35 cellular contexts compared by ENCODE assay signal in genomic region chrX:148067285-148067684, GRCh38.
"Had no signal": no experiment of that assay in that cellular context is flagged by ENCODE, and none has a peak within 500 bp of the region (broad histone marks: within the 10 kb centered on the region; RNA-seq: fewer than 3 reads in every experiment).

No MANE protein-coding gene starts in this region.

- H3K9me3 ChIP-seq: MG63 had no signal

- DNase-seq: Karpas-422, Kasumi-1, MG63, MM.1S, MV-4-11, NCI-H1048, NCI-H1092, NCI-H1092 treated with DMSO at 0.1 percent for 48 hours, NCI-H1105, NCI-H1105 treated with DMSO at 0.1 percent for 48 hours, NCI-H1417, NCI-H1417 treated with DMSO at 0.1 percent for 48 hours, NCI-H1436, NCI-H1436 treated with DMSO at 0.1 percent for 48 hours, NCI-H146, NCI-H1694, NCI-H1694 treated with DMSO at 0.1 percent for 48 hours, NCI-H187, NCI-H187 treated with DMSO at 0.1 percent for 48 hours, NCI-H1930, NCI-H2029, NCI-H2029 treated with DMSO at 0.1 percent for 48 hours, NCI-H2081, NCI-H2081 treated with DMSO at 0.1 percent for 48 hours, NCI-H2107, NCI-H2171, NCI-H2171 treated with DMSO at 0.1 percent for 48 hours, NCI-H2227 treated with DMSO at 0.1 percent for 48 hours, NCI-H226, NCI-H345, NCI-H446, NCI-H446 treated with DMSO at 0.1 percent for 48 hours, NCI-H510A, NCI-H510A treated with DMSO at 0.1 percent for 48 hours, NCI-H524 had no signal

- H3K4me3 ChIP-seq: MG63 had no signal

- H3K27me3 ChIP-seq: MG63 had no signal

- H3K36me3 ChIP-seq: MG63 had no signal
